15 cellular contexts compared by ENCODE assay signal in genomic region chr17:73013299-73013698, GRCh38.
DNase-seq lines count a peak whose midpoint lies in the region; ATAC-seq, FAIRE-seq and TF ChIP-seq lines count a peak whose summit lies in the region.
"Had no signal": no experiment of that assay in that cellular context is flagged by ENCODE, and none has a peak within 500 bp of the region (broad histone marks: within the 10 kb centered on the region; RNA-seq: fewer than 3 reads in every experiment).

No MANE protein-coding gene starts in this region.

- H2AK5ac ChIP-seq in neuronal stem cell (ENCODE audit: low read depth, low read length): no peak overlapping the region

- ATAC-seq in GM19463 (IDR thresholded peaks at IDR 0.05; ENCODE audit: unreplicated experiment) (peak; percentile 79), HG03139 (IDR thresholded peaks at IDR 0.05; ENCODE audit: unreplicated experiment) (no peak)
- ATAC-seq: left lobe of liver; naive thymus-derived CD4-positive, alpha-beta T cell; right cardiac atrium had no signal

- no peak overlapping the region for H4K91ac ChIP-seq in neuronal stem cell (ENCODE audit: low read depth, low read length, poor library complexity)

- H3K27ac ChIP-seq in Karpas-422 (ENCODE audit: low read length): peak overlapping the region; percentile 3; the same call in 1 of the 2 replicates
- no peak overlapping the region for H3K27ac ChIP-seq in neuronal stem cell (replicated peaks; ENCODE audit: low read length)

- no peak overlapping the region for H3K14ac ChIP-seq in neuronal stem cell (ENCODE audit: low read length)

- no peak for TF ChIP-seq CTCF in chondrocyte (IDR thresholded peaks at IDR 0.05)

- no peak overlapping the region for H2BK15ac ChIP-seq in neuronal stem cell (ENCODE audit: low read length)

- peaks cover 1% of the 10 kb centered on the region for H3K9me3 Mint-ChIP-seq in chondrocyte (ENCODE audit: low read depth)

- FAIRE-seq in RCC 7860 (lab: Jason Lieb, UNC): no peak

- no peak overlapping the region for H2BK5ac ChIP-seq in neuronal stem cell (ENCODE audit: low read length)

- H3K23ac ChIP-seq in neuronal stem cell (ENCODE audit: low read depth, low read length, poor library complexity): no peak overlapping the region

- no peak overlapping the region for H2BK120ac ChIP-seq in neuronal stem cell (ENCODE audit: low read depth, low read length)

- peak overlapping the region; percentile 71 for H3K27ac Mint-ChIP-seq in chondrocyte (ENCODE audit: unreplicated experiment)

- no peak overlapping the region for H3K4ac ChIP-seq in neuronal stem cell (ENCODE audit: low read length)

- no peak overlapping the region for H3K4me2 ChIP-seq in Karpas-422 (ENCODE audit: low read depth, low read length, poor library complexity, severe bottlenecking)
- H3K4me2 ChIP-seq in neuronal stem cell (ENCODE audit: insufficient read depth, low read length, poor library complexity, severe bottlenecking): no peak overlapping the region

- no peak overlapping the region for H2BK12ac ChIP-seq in neuronal stem cell (ENCODE audit: low read length)

- peak overlapping the region; percentile 5 for H3K4me3 Mint-ChIP-seq in chondrocyte (ENCODE audit: unreplicated experiment)
- H3K4me3 Mint-ChIP-seq: naive thymus-derived CD4-positive, alpha-beta T cell had no signal

- H3K18ac ChIP-seq in neuronal stem cell (ENCODE audit: low read length): no peak overlapping the region

- H3K9me3 ChIP-seq in Karpas-422 (ENCODE audit: low read length): no peaks in the 10 kb centered on the region
- peaks cover 0 to 6% of the 10 kb centered on the region in 2 donors for H3K9me3 ChIP-seq in neuronal stem cell (replicated peaks in 1 of 2; ENCODE audit: control insufficient read depth in 2 of 2, insufficient read depth in 1 of 2, low read depth in 1 of 2, low read length in 2 of 2)

- H4K20me1 ChIP-seq in Karpas-422 (ENCODE audit: insufficient read depth, low read depth, low read length): no peaks in the 10 kb centered on the region

- H3K79me2 ChIP-seq in Karpas-422 (ENCODE audit: low read length): peaks cover 83% of the 10 kb centered on the region

- H3K36me3 Mint-ChIP-seq in chondrocyte (ENCODE audit: low read depth): no peaks in the 10 kb centered on the region

- H3K36me3 ChIP-seq in Karpas-422 (ENCODE audit: insufficient read depth, low read length) (no peaks in the 10 kb centered on the region), neuronal stem cell (replicated peaks in 1 of 2; ENCODE audit: control insufficient read depth in 2 of 2, insufficient read depth in 2 of 2, low read length in 2 of 2) (no peaks in the 10 kb centered on the region)

- no peaks in the 10 kb centered on the region for H3K27me3 ChIP-seq in Karpas-422 (ENCODE audit: low read length)
- no peaks in the 10 kb centered on the region for H3K27me3 ChIP-seq in neuronal stem cell (ENCODE audit: control insufficient read depth in 3 of 3, insufficient read depth in 3 of 3, low read depth in 1 of 3, low read length in 3 of 3)

- no CpG with 5 or more reads among the region's 8 CpGs for WGBS in neuronal stem cell (ENCODE audit: extremely low coverage in 2 of 2, insufficient read length in 2 of 2, insufficient replicate concordance in 1 of 2), 2 donors

- H3K9ac ChIP-seq in Karpas-422 (ENCODE audit: low read length): no peak overlapping the region
- H3K9ac ChIP-seq in neuronal stem cell (ENCODE audit: low read depth, low read length, poor library complexity): no peak overlapping the region

- H3K4me3 ChIP-seq in Karpas-422 (ENCODE audit: low read length) (no peak overlapping the region), neuronal stem cell (ENCODE audit: low read length in 2 of 2) (no peak overlapping the region)

- DNase-seq in GF-D8 (lab: John Stamatoyannopoulos, UW) (peak; percentile 7), Karpas-422 (no peak), chondrocyte (ENCODE audit: low spot score) (no peak), neuronal stem cell (ENCODE audit: low spot score) (no peak), T1000 (lab: John Stamatoyannopoulos, UW) (no peak), RCC 7860 (ENCODE audit: low spot score) (no peak)
- DNase-seq: activated gamma-delta T cell; DND-41; naive thymus-derived CD4-positive, alpha-beta T cell; NCI-H1436; right cardiac atrium; stimulated activated CD4-positive, alpha-beta T cell treated with anti-CD3 and anti-CD28 coated beads, Interleukin-2, amount 100 ng/mL, for 48 hours had no signal

- H3K4me1 ChIP-seq in Karpas-422 (ENCODE audit: low read length) (peaks cover 47% of the 10 kb centered on the region), neuronal stem cell (ENCODE audit: control insufficient read depth in 2 of 2, insufficient read depth in 1 of 2, low read depth in 1 of 2, low read length in 2 of 2) (no peaks in the 10 kb centered on the region)

- H3K27me3 Mint-ChIP-seq in chondrocyte (ENCODE audit: low read depth): no peaks in the 10 kb centered on the region
- H3K27me3 Mint-ChIP-seq: naive thymus-derived CD4-positive, alpha-beta T cell had no signal

- no peak overlapping the region for H4K8ac ChIP-seq in neuronal stem cell (ENCODE audit: low read depth, low read length)

- H2AFZ ChIP-seq in Karpas-422 (ENCODE audit: low read length): no peak overlapping the region
- H2AFZ ChIP-seq in neuronal stem cell (ENCODE audit: low read length): no peak overlapping the region

- H3K79me1 ChIP-seq in neuronal stem cell (ENCODE audit: low read depth, low read length): no peaks in the 10 kb centered on the region

- H3K4me1 Mint-ChIP-seq in chondrocyte (ENCODE audit: low read depth): peaks cover 43% of the 10 kb centered on the region

- H3K9me2 ChIP-seq in Karpas-422 (replicated peaks; ENCODE audit: insufficient read depth, low read length): no peaks in the 10 kb centered on the region
